In genomic region chr5:39102684-39103155, GRCh38 we compare ENCODE assay signal across 14 cellular contexts. TPM values are rescaled to one million over a fixed set of nuclear protein-coding genes. Genes with fewer than 3 reads are reported as not detected.
DNase-seq lines count a peak whose midpoint lies in the region; ATAC-seq and TF ChIP-seq lines count a peak whose summit lies in the region.
"Had no signal": no experiment of that assay in that cellular context is flagged by ENCODE, and none has a peak within 500 bp of the region (broad histone marks: within the 10 kb centered on the region; RNA-seq: fewer than 3 reads in every experiment).

No MANE protein-coding gene starts in this region.

- H3K4me3 ChIP-seq in CD4-positive, CD25-positive, alpha-beta regulatory T cell (ENCODE audit: low read depth, low read length): no peak overlapping the region
- no peak overlapping the region for H3K4me3 ChIP-seq in foreskin fibroblast (ENCODE audit: low read depth in 1 of 2, low read length in 2 of 2)
- no peak overlapping the region for H3K4me3 ChIP-seq in mesendoderm (ENCODE audit: low read length)
- H3K4me3 ChIP-seq: neural progenitor cell, sigmoid colon had no signal

- no peaks in the 10 kb centered on the region for H3K9me3 Mint-ChIP-seq in CD4-positive, CD25-positive, alpha-beta regulatory T cell
- no peaks in the 10 kb centered on the region for H3K9me3 Mint-ChIP-seq in activated T-helper 1 cell treated with anti-CD3 and anti-CD28 coated beads, Interleukin-12 subunit alpha, Interleukin-12 subunit beta, Interleukin-2, Interleukin-4 antibody, amounts not matched to agents 30 ng/mL and 10 ng/mL and 1 ng/mL, durations not matched to agents 14 hours and 24 hours and 36 hours
- H3K9me3 Mint-ChIP-seq: neural progenitor cell; stimulated activated naive CD8-positive, alpha-beta T cell treated with anti-CD3 and anti-CD28 coated beads, Interleukin-15, amount 100 ng/mL, for 72 hours had no signal

- H3K4me1 ChIP-seq in CD4-positive, CD25-positive, alpha-beta regulatory T cell (ENCODE audit: control insufficient read depth, insufficient read depth, low read length, poor library complexity, severe bottlenecking): no peaks in the 10 kb centered on the region
- H3K4me1 ChIP-seq in mesendoderm (ENCODE audit: control insufficient read depth, low read depth, low read length): no peaks in the 10 kb centered on the region
- H3K4me1 ChIP-seq: neural progenitor cell, sigmoid colon had no signal

- no peak overlapping the region for H4K8ac ChIP-seq in mesendoderm (ENCODE audit: low read depth, low read length)

- H3K9ac ChIP-seq in mesendoderm (ENCODE audit: low read length): no peak overlapping the region
- H3K9ac ChIP-seq: neural progenitor cell had no signal

- H2BK5ac ChIP-seq in mesendoderm (ENCODE audit: low read length): no peak overlapping the region

- H3K4me2 ChIP-seq in mesendoderm (ENCODE audit: low read length): no peak overlapping the region
- H3K4me2 ChIP-seq: neural progenitor cell had no signal

- ATAC-seq in CD4-positive, CD25-positive, alpha-beta regulatory T cell (ENCODE audit: low read depth in 2 of 2): no peak
- no peak for ATAC-seq in GM19328 (IDR thresholded peaks at IDR 0.05; ENCODE audit: unreplicated experiment)
- ATAC-seq: left ventricle myocardium superior; stimulated activated naive CD8-positive, alpha-beta T cell treated with anti-CD3 and anti-CD28 coated beads, Interleukin-15, amount 100 ng/mL, for 72 hours had no signal

- no peaks in the 10 kb centered on the region for H3K79me2 ChIP-seq in mesendoderm (ENCODE audit: control insufficient read depth, insufficient read depth, low read length)

- no peaks in the 10 kb centered on the region for H3K9me3 ChIP-seq in CD4-positive, CD25-positive, alpha-beta regulatory T cell (ENCODE audit: control insufficient read depth in 2 of 2, low read length in 2 of 2)
- H3K9me3 ChIP-seq: sigmoid colon had no signal

- no peak overlapping the region for H3K4ac ChIP-seq in mesendoderm (ENCODE audit: low read depth, low read length)

- no peak overlapping the region for H3K18ac ChIP-seq in mesendoderm (ENCODE audit: low read length)

- H3K36me3 Mint-ChIP-seq in CD4-positive, CD25-positive, alpha-beta regulatory T cell: peaks cover 33% of the 10 kb centered on the region
- peaks cover 39% of the 10 kb centered on the region for H3K36me3 Mint-ChIP-seq in activated T-helper 1 cell treated with anti-CD3 and anti-CD28 coated beads, Interleukin-12 subunit alpha, Interleukin-12 subunit beta, Interleukin-2, Interleukin-4 antibody, amounts not matched to agents 30 ng/mL and 10 ng/mL and 1 ng/mL, durations not matched to agents 14 hours and 24 hours and 36 hours (ENCODE audit: low read depth)
- H3K36me3 Mint-ChIP-seq: neural progenitor cell had no signal

- H3K4me3 Mint-ChIP-seq in CD4-positive, CD25-positive, alpha-beta regulatory T cell: peak overlapping the region in 1 of 4 donors; percentile 23
- H3K4me3 Mint-ChIP-seq in activated T-helper 1 cell treated with anti-CD3 and anti-CD28 coated beads, Interleukin-12 subunit alpha, Interleukin-12 subunit beta, Interleukin-2, Interleukin-4 antibody, amounts not matched to agents 30 ng/mL and 10 ng/mL and 1 ng/mL, durations not matched to agents 14 hours and 24 hours and 36 hours: no peak overlapping the region
- H3K4me3 Mint-ChIP-seq: neural progenitor cell; stimulated activated naive CD8-positive, alpha-beta T cell treated with anti-CD3 and anti-CD28 coated beads, Interleukin-15, amount 100 ng/mL, for 72 hours had no signal

- H3K4me1 Mint-ChIP-seq in CD4-positive, CD25-positive, alpha-beta regulatory T cell: peaks cover 19 to 37% (median 29%) of the 10 kb centered on the region in 4 donors
- peaks cover 30% of the 10 kb centered on the region for H3K4me1 Mint-ChIP-seq in activated T-helper 1 cell treated with anti-CD3 and anti-CD28 coated beads, Interleukin-12 subunit alpha, Interleukin-12 subunit beta, Interleukin-2, Interleukin-4 antibody, amounts not matched to agents 30 ng/mL and 10 ng/mL and 1 ng/mL, durations not matched to agents 14 hours and 24 hours and 36 hours (ENCODE audit: low read depth)
- H3K4me1 Mint-ChIP-seq: neural progenitor cell had no signal

- no peak overlapping the region for H3K56ac ChIP-seq in mesendoderm (ENCODE audit: low read length)

- H3K27ac ChIP-seq in CD4-positive, CD25-positive, alpha-beta regulatory T cell (ENCODE audit: insufficient read depth, low read length, poor library complexity, severe bottlenecking): no peak overlapping the region
- H3K27ac ChIP-seq in mesendoderm (ENCODE audit: low read depth, low read length): no peak overlapping the region
- H3K27ac ChIP-seq: neural progenitor cell, sigmoid colon had no signal

- intact Hi-C loops in activated T-helper 1 cell treated with anti-CD3 and anti-CD28 coated beads, Interleukin-12 subunit alpha, Interleukin-12 subunit beta, Interleukin-2, Interleukin-4 antibody, amounts not matched to agents 30 ng/mL and 10 ng/mL and 1 ng/mL, durations not matched to agents 14 hours and 24 hours and 36 hours (cut with micrococcal nuclease): no loop called here

- H3K79me1 ChIP-seq in mesendoderm (ENCODE audit: low read length): no peaks in the 10 kb centered on the region

- H2BK15ac ChIP-seq in mesendoderm (replicated peaks; ENCODE audit: low read depth): no peak overlapping the region

- no peak overlapping the region for H2AK5ac ChIP-seq in mesendoderm (ENCODE audit: low read length)

- H3K36me3 ChIP-seq in CD4-positive, CD25-positive, alpha-beta regulatory T cell (ENCODE audit: control insufficient read depth, insufficient read depth, low read length): peaks cover 50% of the 10 kb centered on the region
- no peaks in the 10 kb centered on the region for H3K36me3 ChIP-seq in mesendoderm (ENCODE audit: control insufficient read depth, insufficient read depth, low read length)
- H3K36me3 ChIP-seq: neural progenitor cell, sigmoid colon had no signal

- no peak for DNase-seq in CD4-positive, CD25-positive, alpha-beta regulatory T cell
- peak; percentile 62 for DNase-seq in HCEC 1CT
- DNase-seq in activated T-helper 1 cell treated with anti-CD3 and anti-CD28 coated beads, Interleukin-12 subunit alpha, Interleukin-12 subunit beta, Interleukin-2, Interleukin-4 antibody, amounts not matched to agents 30 ng/mL and 10 ng/mL and 1 ng/mL, durations not matched to agents 14 hours and 24 hours and 36 hours (ENCODE audit: low spot score): no peak
- DNase-seq in foreskin fibroblast: peak; percentile 48 to 68
- DNase-seq in CD1c-positive myeloid dendritic cell (ENCODE audit: extremely low spot score): no peak
- DNase-seq in mesendoderm: no peak
- no peak for DNase-seq in islet precursor cell
- DNase-seq: effector CD8-positive, alpha-beta T cell; left ventricle myocardium superior; NCI-H2171; sigmoid colon; stimulated activated naive CD8-positive, alpha-beta T cell treated with anti-CD3 and anti-CD28 coated beads, Interleukin-15, amount 100 ng/mL, for 72 hours had no signal

- H4K5ac ChIP-seq in mesendoderm (ENCODE audit: low read length): no peak overlapping the region

- H3K27ac Mint-ChIP-seq in CD4-positive, CD25-positive, alpha-beta regulatory T cell: peak overlapping the region; percentile 1 to 36 (median 29)
- peak overlapping the region; percentile 26 for H3K27ac Mint-ChIP-seq in activated T-helper 1 cell treated with anti-CD3 and anti-CD28 coated beads, Interleukin-12 subunit alpha, Interleukin-12 subunit beta, Interleukin-2, Interleukin-4 antibody, amounts not matched to agents 30 ng/mL and 10 ng/mL and 1 ng/mL, durations not matched to agents 14 hours and 24 hours and 36 hours
- H3K27ac Mint-ChIP-seq: neural progenitor cell had no signal

- H3K23ac ChIP-seq in mesendoderm (ENCODE audit: low read length): no peak overlapping the region

- H3K27me3 ChIP-seq in CD4-positive, CD25-positive, alpha-beta regulatory T cell (ENCODE audit: control insufficient read depth, insufficient read depth, low read length): no peaks in the 10 kb centered on the region
- no peaks in the 10 kb centered on the region for H3K27me3 ChIP-seq in mesendoderm (ENCODE audit: insufficient read depth, low read length, poor library complexity)
- H3K27me3 ChIP-seq: neural progenitor cell, sigmoid colon had no signal

- H3K27me3 Mint-ChIP-seq in CD4-positive, CD25-positive, alpha-beta regulatory T cell: no peaks in the 10 kb centered on the region
- H3K27me3 Mint-ChIP-seq in activated T-helper 1 cell treated with anti-CD3 and anti-CD28 coated beads, Interleukin-12 subunit alpha, Interleukin-12 subunit beta, Interleukin-2, Interleukin-4 antibody, amounts not matched to agents 30 ng/mL and 10 ng/mL and 1 ng/mL, durations not matched to agents 14 hours and 24 hours and 36 hours (ENCODE audit: insufficient read depth): no peaks in the 10 kb centered on the region
- H3K27me3 Mint-ChIP-seq: stimulated activated naive CD8-positive, alpha-beta T cell treated with anti-CD3 and anti-CD28 coated beads, Interleukin-15, amount 100 ng/mL, for 72 hours had no signal

- TF ChIP-seq CTCF in foreskin fibroblast (IDR thresholded peaks at IDR 0.05; ENCODE audit: low read depth, low read length): no peak

- WGBS in mesendoderm (ENCODE audit: extremely low coverage, insufficient coverage, low lambda C conversion rate): no CpG with 5 or more reads among the region's 4 CpGs

- H2BK120ac ChIP-seq in mesendoderm (ENCODE audit: low read depth, low read length): no peak overlapping the region

RNA-seq across cellular contexts. Expression of gene RICTOR, which starts 28.5 kb away (rescaled TPM):
- total RNA-seq in CD4-positive, CD25-positive, alpha-beta regulatory T cell: 84.0 TPM
- polyA plus RNA-seq in CD4-positive, CD25-positive, alpha-beta regulatory T cell: 10 to 100 TPM; 11.3 to 16.2 (median 14.5) TPM
- 30.1 and 33.9 TPM in 2 replicates for total RNA-seq in activated T-helper 1 cell treated with anti-CD3 and anti-CD28 coated beads, Interleukin-12 subunit alpha, Interleukin-12 subunit beta, Interleukin-2, Interleukin-4 antibody, amounts not matched to agents 30 ng/mL and 10 ng/mL and 1 ng/mL, durations not matched to agents 14 hours and 24 hours and 36 hours
- polyA plus RNA-seq in mesendoderm (2013, experiment 1 of 2): 5.5 TPM
- 5.4 TPM for polyA plus RNA-seq in mesendoderm (2013, experiment 2 of 2)

Comparison
In these comparisons a context has a peak if more than half of its experiments do, and no peak if none do; other contexts are left out.
1. DNase-seq: peak in HCEC 1CT (single experiment) and foreskin fibroblast (2 of 2); none in CD4-positive, CD25-positive, alpha-beta regulatory T cell (0 of 3), activated T-helper 1 cell treated with anti-CD3 and anti-CD28 coated beads, Interleukin-12 subunit alpha, Interleukin-12 subunit beta, Interleukin-2, Interleukin-4 antibody, amounts not matched to agents 30 ng/mL and 10 ng/mL and 1 ng/mL, durations not matched to agents 14 hours and 24 hours and 36 hours (single experiment), CD1c-positive myeloid dendritic cell (single experiment), mesendoderm (single experiment) and islet precursor cell (single experiment).